9 cellular contexts compared by ENCODE assay signal in genomic region chr18:50819027-50819726, GRCh38. TPM values are rescaled to one million over a fixed set of nuclear protein-coding genes. Genes with fewer than 3 reads are reported as not detected.
DNase-seq lines count a peak whose midpoint lies in the region; ATAC-seq and TF ChIP-seq lines count a peak whose summit lies in the region.
"Had no signal": no experiment of that assay in that cellular context is flagged by ENCODE, and none has a peak within 500 bp of the region (broad histone marks: within the 10 kb centered on the region; RNA-seq: fewer than 3 reads in every experiment).

No MANE protein-coding gene starts in this region.

- TF ChIP-seq CTCF in fibroblast of the aortic adventitia (IDR thresholded peaks at IDR 0.05; ENCODE audit: insufficient read depth, low read length) (peak; percentile 38), neutrophil (IDR thresholded peaks at IDR 0.05) (no peak), GM20000 (IDR thresholded peaks at IDR 0.05; ENCODE audit: extremely low read depth, missing control alignments) (no peak)

- no peaks in the 10 kb centered on the region for H3K36me3 ChIP-seq in neutrophil

- ATAC-seq in HG03095 (IDR thresholded peaks at IDR 0.05; ENCODE audit: unreplicated experiment): no peak
- no peak for ATAC-seq in HG03432 (IDR thresholded peaks at IDR 0.05; ENCODE audit: unreplicated experiment)

- peak in 2 of 3 experiments; percentile 79 to 88 for DNase-seq in NCI-H1417 (lab: John Stamatoyannopoulos, UW)
- no peak for DNase-seq in NCI-H1417 treated with DMSO at 0.1 percent for 48 hours (lab: John Stamatoyannopoulos, UW)
- peak; percentile 36 for DNase-seq in RKO (ENCODE audit: low spot score)
- DNase-seq in fibroblast of the aortic adventitia (ENCODE audit: low read depth): peak; percentile 47
- DNase-seq in GM20000 (ENCODE audit: low spot score): no peak

- no peak overlapping the region for H3K27ac ChIP-seq in neutrophil

- H3K27me3 ChIP-seq in neutrophil: no peaks in the 10 kb centered on the region

- no peaks in the 10 kb centered on the region for H3K9me3 ChIP-seq in neutrophil

- peak overlapping the region; percentile 58 for H3K4me3 ChIP-seq in fibroblast of the aortic adventitia (ENCODE audit: low read depth, low read length)
- peak overlapping the region; percentile 62 for H3K4me3 ChIP-seq in neutrophil (ENCODE audit: low read depth in 1 of 2, low read length in 1 of 2)

- H3K4me1 ChIP-seq in neutrophil (ENCODE audit: control insufficient read depth in 1 of 2, insufficient read depth in 1 of 2, low read depth in 1 of 2, low read length in 1 of 2): peaks cover 31 to 32% of the 10 kb centered on the region in 2 experiments

RNA-seq across cellular contexts. Expression of gene MRO, which starts 0.6 kb away (rescaled TPM):
- total RNA-seq in fibroblast of the aortic adventitia (ENCODE audit: low replicate concordance): under 0.01 and 6.5 TPM in 2 replicates
- total RNA-seq: CD4-positive, CD25-positive, alpha-beta regulatory T cell had no signal

RNA-seq across cellular contexts. Expression of gene ME2, which starts 59.7 kb away (rescaled TPM):
- 37.9 and 48.6 TPM in 2 replicates for total RNA-seq in fibroblast of the aortic adventitia (ENCODE audit: low replicate concordance)

Comparison
In these comparisons a context has a peak if more than half of its experiments do, and no peak if none do; other contexts are left out.
1. DNase-seq: peak in NCI-H1417 (2 of 3), RKO (single experiment) and fibroblast of the aortic adventitia (single experiment); none in NCI-H1417 treated with DMSO at 0.1 percent for 48 hours (single experiment) and GM20000 (single experiment).